Comparison of ENCODE assay signal across 1 cellular context in genomic region chr3:59308684-59309083, GRCh38.
TF ChIP-seq lines count a peak whose summit lies in the region.

No MANE protein-coding gene starts in this region.

TF ChIP-seq in K562, 482 proteins besides CTCF, POLR2A, EP300 and RAD21 (continued from another document):
- TF ChIP-seq ARID4B (CRISPR knock-in tag; IDR thresholded peaks at IDR 0.05), result no peak
- no peak for TF ChIP-seq RBM22 (IDR thresholded peaks at IDR 0.05; ENCODE audit: low read depth, low read length, poor library complexity, severe bottlenecking)
- no peak for TF ChIP-seq MEF2D (tag; conservative IDR thresholded peaks at IDR 0.05; ENCODE audit: low read depth)
TF ChIP-seq in K562: peak in this region for 0.
